8 cellular contexts compared by ENCODE assay signal in the genomic region with DNA sequence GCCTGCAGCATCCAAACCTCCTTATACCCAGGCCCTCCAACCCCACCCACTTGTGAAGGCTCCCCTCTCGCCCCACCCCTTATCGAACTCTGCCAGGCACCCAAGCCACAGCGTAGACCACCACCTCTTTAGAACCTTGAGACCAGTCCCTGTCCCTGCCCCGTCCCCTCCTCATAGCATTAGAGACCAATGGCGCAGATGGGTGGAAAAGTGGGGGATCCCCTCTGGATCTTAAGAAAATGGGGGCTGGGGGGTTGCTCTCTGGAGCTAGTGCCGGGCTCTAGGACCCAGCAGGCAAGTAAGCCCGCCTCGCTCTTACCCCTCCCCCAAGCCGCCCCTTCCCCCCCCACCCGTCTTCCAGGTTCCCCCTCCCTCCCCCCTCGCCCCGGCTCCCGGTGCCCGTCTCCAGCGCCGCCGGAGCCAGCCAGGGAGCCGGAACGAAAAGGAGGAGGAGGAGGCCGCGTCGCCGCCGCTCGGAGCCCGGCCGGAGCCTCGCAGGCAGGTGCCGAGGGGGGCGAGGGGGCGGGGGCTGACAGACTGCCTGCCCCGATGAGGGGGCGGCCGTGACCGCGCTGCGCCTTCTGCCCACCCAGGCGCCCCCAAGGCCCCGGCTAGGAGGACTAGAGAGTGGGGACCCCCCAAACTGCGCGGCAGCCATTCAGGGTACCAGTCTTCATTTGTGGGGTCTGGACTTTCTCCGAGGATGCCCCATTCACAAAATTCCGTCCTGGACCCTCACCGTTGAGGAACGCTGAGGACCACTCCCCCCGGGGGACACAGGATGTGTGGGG. TPM values are rescaled to one million over a fixed set of nuclear protein-coding genes. Genes with fewer than 3 reads are reported as not detected.
DNase-seq lines count a peak whose midpoint lies in the region; ATAC-seq, FAIRE-seq and TF ChIP-seq lines count a peak whose summit lies in the region.

SPRED3 (plus strand) TSS at position 388 of the 791 bp plus-strand sequence. CDS start 1,606 bp downstream, outside the sequence.

- TF ChIP-seq CTCF in glutamatergic neuron (IDR thresholded peaks at IDR 0.05; ENCODE audit: partially characterized antibody, unreplicated experiment) (no peak), pancreas (IDR thresholded peaks at IDR 0.05) (no peak)

- peaks cover 38% of the 10 kb centered on the region for H3K4me1 Mint-ChIP-seq in activated T-helper 17 cell treated with anti-CD3 and anti-CD28 coated beads, Interleukin-2, amount 50 U/mL, for 72 hours
- H3K4me1 Mint-ChIP-seq in glutamatergic neuron (ENCODE audit: low read depth, unreplicated experiment), result no peaks in the 10 kb centered on the region

- peaks cover 7% of the 10 kb centered on the region for H3K27me3 Mint-ChIP-seq in activated T-helper 17 cell treated with anti-CD3 and anti-CD28 coated beads, Interleukin-2, amount 50 U/mL, for 72 hours
- peaks cover 25% of the 10 kb centered on the region for H3K27me3 Mint-ChIP-seq in glutamatergic neuron (ENCODE audit: unreplicated experiment)

- no peaks in the 10 kb centered on the region for H3K27me3 ChIP-seq in pancreas

- peak within 1 kb of the TSS in 2 of 4 donors; percentile 15 to 47 for H3K27ac ChIP-seq in pancreas

- peak; percentile 58 for ATAC-seq in activated T-helper 17 cell treated with anti-CD3 and anti-CD28 coated beads, Interleukin-2, amount 50 U/mL, for 72 hours (replicated peaks)
- ATAC-seq in pancreas (peak; percentile 42 to 47 (median 46)), HG03432 (IDR thresholded peaks at IDR 0.05; ENCODE audit: unreplicated experiment) (no peak), HG02870 (IDR thresholded peaks at IDR 0.05; ENCODE audit: unreplicated experiment) (no peak)

- DNase-seq in ELF-1 (ENCODE audit: low read depth, low spot score) (peak; percentile 47), glutamatergic neuron (peak; percentile 70), pancreas (peak in 3 of 6 donors; percentile 43 to 74 (median 67)), activated gamma-delta T cell (lab: John Stamatoyannopoulos, UW) (no peak)
- DNase-seq in Jurkat, Clone E6-1 (ENCODE audit: low read depth, low spot score), result no peak

- H3K36me3 ChIP-seq in pancreas, result peaks cover 0 to 2% (median 0%) of the 10 kb centered on the region in 3 donors

- intact Hi-C loops in pancreas (cut with DNase I), result no loop called here

- H3K9me3 Mint-ChIP-seq in activated T-helper 17 cell treated with anti-CD3 and anti-CD28 coated beads, Interleukin-2, amount 50 U/mL, for 72 hours, result no peaks in the 10 kb centered on the region
- H3K9me3 Mint-ChIP-seq in glutamatergic neuron (ENCODE audit: unreplicated experiment), result peaks cover 4% of the 10 kb centered on the region

- peak within 1 kb of the TSS; percentile 88 for H3K27ac Mint-ChIP-seq in activated T-helper 17 cell treated with anti-CD3 and anti-CD28 coated beads, Interleukin-2, amount 50 U/mL, for 72 hours
- peak within 1 kb of the TSS; percentile 81 for H3K27ac Mint-ChIP-seq in glutamatergic neuron (ENCODE audit: unreplicated experiment)

- peak within 1 kb of the TSS; percentile 96 for H3K4me3 Mint-ChIP-seq in activated T-helper 17 cell treated with anti-CD3 and anti-CD28 coated beads, Interleukin-2, amount 50 U/mL, for 72 hours
- H3K4me3 Mint-ChIP-seq in glutamatergic neuron (ENCODE audit: unreplicated experiment), result peak within 1 kb of the TSS; percentile 96

- FAIRE-seq in pancreas (lab: Jason Lieb, UNC), result no peak

- peaks cover 36% of the 10 kb centered on the region for H3K36me3 Mint-ChIP-seq in activated T-helper 17 cell treated with anti-CD3 and anti-CD28 coated beads, Interleukin-2, amount 50 U/mL, for 72 hours (ENCODE audit: low read depth)
- peaks cover 7% of the 10 kb centered on the region for H3K36me3 Mint-ChIP-seq in glutamatergic neuron (ENCODE audit: unreplicated experiment)

- peaks cover 0 to 11% (median 0%) of the 10 kb centered on the region in 3 donors for H3K4me1 ChIP-seq in pancreas

- H3K9me3 ChIP-seq in pancreas, result no peaks in the 10 kb centered on the region

- peak within 1 kb of the TSS; percentile 62 for H3K4me3 ChIP-seq in Jurkat, Clone E6-1 (ENCODE audit: low read length)
- peak within 1 kb of the TSS; percentile 20 to 53 (median 33) for H3K4me3 ChIP-seq in pancreas

- 1 to 2% methylated on average over 22 to 46 of the region's 46 CpGs for WGBS in pancreas, 2 donors

RNA-seq across cellular contexts. Expression of gene SPRED3, which starts in this region (rescaled TPM):
- polyA plus RNA-seq in Jurkat, Clone E6-1 (2012; ENCODE audit: insufficient read depth, insufficient read length), result 2.0 TPM
- total RNA-seq in activated T-helper 17 cell treated with anti-CD3 and anti-CD28 coated beads, Interleukin-2, amount 50 U/mL, for 72 hours, result 10 to 100 TPM in 1 of 2 donors, 1 to 10 TPM in 1; 1.8 to 14.4 TPM
- total RNA-seq in glutamatergic neuron (ENCODE audit: unreplicated experiment), result 8.7 TPM
- total RNA-seq in pancreas, result 1 to 10 TPM in 3 of 6 donors, under 1 TPM in 3; 0.37 to 3.1 (median 0.96) TPM
- polyA plus RNA-seq in pancreas, result 1 to 10 TPM in 1 of 2 donors, under 1 TPM in 1; 0.80 to 5.2 TPM

Comparison
In these comparisons a context has a peak if more than half of its experiments do, and no peak if none do; other contexts are left out.
1. DNase-seq: peak in ELF-1 (single experiment) and glutamatergic neuron (single experiment); none in Jurkat, Clone E6-1 (single experiment) and activated gamma-delta T cell (single experiment).
2. ATAC-seq: peak in activated T-helper 17 cell treated with anti-CD3 and anti-CD28 coated beads, Interleukin-2, amount 50 U/mL, for 72 hours (single experiment) and pancreas (4 of 4); none in HG03432 (single experiment) and HG02870 (single experiment).